ENCODE assay signal across 23 cellular contexts in the genomic region with DNA sequence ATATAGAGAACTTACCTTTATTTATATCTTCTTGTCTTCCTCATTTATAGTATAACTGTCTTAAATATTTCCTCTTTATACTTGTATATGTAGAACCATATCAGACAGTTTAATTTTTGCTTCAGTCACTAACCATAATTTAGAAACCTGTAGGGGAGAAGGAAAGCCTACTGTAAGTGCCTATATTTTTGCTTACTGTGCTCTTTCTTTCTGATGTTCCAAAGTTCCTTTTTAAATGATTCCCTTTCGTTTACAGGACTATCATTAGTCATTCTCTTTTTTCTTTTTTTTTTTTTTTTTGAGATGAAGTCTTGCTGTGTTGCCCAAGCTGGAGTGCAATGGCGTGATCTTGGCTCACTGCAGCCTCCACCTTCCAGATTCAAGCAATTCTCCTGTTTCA.
"Had no signal": no experiment of that assay in that cellular context is flagged by ENCODE, and none has a peak within 500 bp of the region (broad histone marks: within the 10 kb centered on the region; RNA-seq: fewer than 3 reads in every experiment).

No MANE protein-coding gene starts in this region.

- FAIRE-seq: colon, endothelial cell of umbilical vein, frontal cortex, islet of Langerhans, keratinocyte had no signal

- H2AFZ ChIP-seq: hepatocyte had no signal

- H3K4me1 ChIP-seq: esophagus muscularis mucosa, foreskin keratinocyte, gastroesophageal sphincter, heart left ventricle, left lung, lower lobe of right lung had no signal

- H3K79me2 ChIP-seq: hepatocyte had no signal

- H3K4me2 ChIP-seq: hepatocyte had no signal

- H3K27me3 ChIP-seq: esophagus muscularis mucosa, gastroesophageal sphincter, hepatocyte, left lung had no signal

- H3K36me3 ChIP-seq: esophagus muscularis mucosa, gastroesophageal sphincter, heart left ventricle, left lung, lower lobe of right lung had no signal

- H3K27ac ChIP-seq: coronary artery, dorsolateral prefrontal cortex, esophagus muscularis mucosa, foreskin keratinocyte, gastroesophageal sphincter, heart left ventricle, hepatocyte, left lung, lower lobe of right lung had no signal

- H3K9me3 ChIP-seq: esophagus muscularis mucosa, gastroesophageal sphincter, heart left ventricle, left lung, lower lobe of right lung, mucosa of descending colon had no signal

- DNase-seq: dermis blood vessel endothelial cell; dorsolateral prefrontal cortex; effector CD4-positive, alpha-beta T cell; effector memory CD4-positive, alpha-beta T cell; foreskin keratinocyte; heart left ventricle; hypothalamus; left cardiac atrium; left lung; left ventricle myocardium superior; lower lobe of right lung; mesenchymal stem cell; mucosa of descending colon; naive B cell had no signal

- ATAC-seq: foreskin keratinocyte, gastroesophageal sphincter, heart left ventricle, left cardiac atrium, left lung, left ventricle myocardium superior, lower lobe of right lung, mucosa of descending colon had no signal

- H3K4me3 ChIP-seq: coronary artery, dorsolateral prefrontal cortex, esophagus muscularis mucosa, gastroesophageal sphincter, heart left ventricle, hepatocyte, left lung, lower lobe of right lung, mucosa of descending colon had no signal
